In genomic region chr10:22615101-22615500, GRCh38 we compare ENCODE assay signal across 1 cellular context.
TF ChIP-seq lines count a peak whose summit lies in the region.

No MANE protein-coding gene starts in this region.

TF ChIP-seq in HCT116, 20 proteins besides CTCF, POLR2A, EP300 and RAD21 (continued from another document):
- no peak for TF ChIP-seq REST (IDR thresholded peaks at IDR 0.05; ENCODE audit: low read depth)
- no peak for TF ChIP-seq TCF7L2 (IDR thresholded peaks at IDR 0.05; ENCODE audit: borderline replicate concordance, extremely low read depth, insufficient read depth, insufficient read length)
